ENCODE assay signal across 8 cellular contexts in genomic region chrX:24014388-24015018, GRCh38. TPM values are rescaled to one million over a fixed set of nuclear protein-coding genes. Genes with fewer than 3 reads are reported as not detected.
DNase-seq lines count a peak whose midpoint lies in the region; ATAC-seq and TF ChIP-seq lines count a peak whose summit lies in the region.

No MANE protein-coding gene starts in this region.

- 10 to 29% methylated on average over 5 of the region's 5 CpGs for WGBS in aorta, 2 donors
- WGBS in tibial nerve, 2 donors = 34 to 53% methylated on average over 5 of the region's 5 CpGs

- no peak overlapping the region for H3K27ac ChIP-seq in aorta (ENCODE audit: low read depth in 1 of 2, low read length in 2 of 2)
- no peak overlapping the region for H3K27ac ChIP-seq in tibial nerve

- no peaks in the 10 kb centered on the region for H3K36me3 ChIP-seq in aorta (ENCODE audit: control insufficient read depth in 1 of 2, insufficient read depth in 2 of 2, low read length in 1 of 2)
- no peaks in the 10 kb centered on the region for H3K36me3 ChIP-seq in tibial nerve

- H3K4me1 ChIP-seq in aorta (ENCODE audit: control insufficient read depth in 1 of 2, insufficient read depth in 2 of 2, low read length in 2 of 2) (no peaks in the 10 kb centered on the region), tibial nerve (no peaks in the 10 kb centered on the region)

- H3K4me3 Mint-ChIP-seq in nephron progenitor cell = no peak overlapping the region

- intact Hi-C loops in aorta (cut with DNase I) = no loop called here

- peaks cover 48% of the 10 kb centered on the region for H3K36me3 Mint-ChIP-seq in nephron progenitor cell (ENCODE audit: low read depth)

- H3K9me3 Mint-ChIP-seq in nephron progenitor cell = peaks cover 5% of the 10 kb centered on the region

- peaks cover 6% of the 10 kb centered on the region for H3K4me1 Mint-ChIP-seq in nephron progenitor cell

- peak overlapping the region; percentile 94 for H3K27ac Mint-ChIP-seq in nephron progenitor cell

- no peak for TF ChIP-seq CTCF in nephron progenitor cell (IDR thresholded peaks at IDR 0.05)
- no peak for TF ChIP-seq CTCF in tibial nerve (IDR thresholded peaks at IDR 0.05)

- DNase-seq in activated CD8-positive, alpha-beta memory T cell treated with anti-CD3 and anti-CD28 coated beads for 24 hours = peak; percentile 60
- DNase-seq in nephron progenitor cell = no peak
- no peak for DNase-seq in aorta
- no peak for DNase-seq in putamen (ENCODE audit: low spot score)
- DNase-seq in tibial nerve (ENCODE audit: low spot score in 2 of 2) = no peak
- no peak for DNase-seq in OCI-M1 (lab: John Stamatoyannopoulos, UW)

- no peak for TF ChIP-seq EP300 in tibial nerve (IDR thresholded peaks at IDR 0.05)

- no peaks in the 10 kb centered on the region for H3K9me3 ChIP-seq in aorta (ENCODE audit: control insufficient read depth, low read length)
- no peaks in the 10 kb centered on the region for H3K9me3 ChIP-seq in tibial nerve

- H3K4me3 ChIP-seq in aorta (ENCODE audit: low read length in 2 of 2) (no peak overlapping the region), tibial nerve (no peak overlapping the region)

- ATAC-seq in GM18498 (IDR thresholded peaks at IDR 0.05; ENCODE audit: unreplicated experiment) = peak; percentile 75
- ATAC-seq in HG02642 (IDR thresholded peaks at IDR 0.05; ENCODE audit: poor library complexity, unreplicated experiment) = peak; percentile 74
- no peak for ATAC-seq in aorta (ENCODE audit: low FRiP score)

- no peaks in the 10 kb centered on the region for H3K27me3 Mint-ChIP-seq in nephron progenitor cell (ENCODE audit: low read depth, poor library complexity)

- H3K27me3 ChIP-seq in aorta (ENCODE audit: control insufficient read depth in 1 of 2, insufficient read depth in 2 of 2, low read length in 1 of 2) (no peaks in the 10 kb centered on the region), tibial nerve (peaks cover 0 to 11% of the 10 kb centered on the region in 2 donors)

- TF ChIP-seq POLR2A in tibial nerve (IDR thresholded peaks at IDR 0.05) = no peak

RNA-seq across cellular contexts. Expression of gene KLHL15, which starts 12.5 kb away (rescaled TPM):
- 1 to 10 TPM; 6.0 to 9.0 TPM for total RNA-seq in aorta
- 1 to 10 TPM; 1.1 to 1.8 TPM for polyA plus RNA-seq in aorta
- total RNA-seq in tibial nerve = 10 to 100 TPM in 2 of 4 donors, 1 to 10 TPM in 2; 6.9 to 13.2 (median 8.9) TPM

RNA-seq across cellular contexts. Expression of gene EIF2S3, which starts 40.3 kb away (rescaled TPM):
- total RNA-seq in aorta (100 to 1,000 TPM; 138 to 173 TPM), tibial nerve (10 to 100 TPM; 62.4 to 77.2 (median 76.4) TPM)
- 100 to 1,000 TPM in 1 of 2 donors, 10 to 100 TPM in 1; 78.3 to 111 TPM for polyA plus RNA-seq in aorta
